ENCODE assay signal across 8 cellular contexts in the genomic region with DNA sequence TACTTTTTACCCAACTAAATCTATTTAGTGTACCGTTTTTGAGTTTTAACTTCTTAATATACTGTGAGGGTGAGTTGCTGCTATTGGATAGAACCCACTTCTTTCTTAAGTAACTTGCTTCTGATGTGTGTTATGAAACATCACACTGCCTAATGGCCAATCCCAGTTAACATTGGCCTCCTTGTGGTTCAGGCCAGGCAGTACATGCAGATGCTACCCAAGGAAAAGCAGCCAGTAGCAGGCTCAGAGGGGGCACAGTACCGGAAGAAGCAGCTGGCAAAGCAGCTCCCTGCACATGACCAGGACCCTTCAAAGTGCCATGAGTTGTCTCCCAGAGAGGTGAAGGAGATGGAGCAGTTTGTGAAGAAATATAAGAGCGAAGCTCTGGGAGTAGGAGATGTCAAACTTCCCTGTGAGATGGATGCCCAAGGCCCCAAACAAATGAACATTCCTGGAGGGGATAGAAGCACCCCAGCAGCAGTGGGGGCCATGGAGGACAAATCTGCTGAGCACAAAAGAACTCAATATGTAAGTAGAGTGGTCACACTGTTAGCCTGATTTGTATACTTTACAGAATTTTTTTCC. TPM values are rescaled to one million over a fixed set of nuclear protein-coding genes. Genes with fewer than 3 reads are reported as not detected.
DNase-seq lines count a peak whose midpoint lies in the region; ATAC-seq and TF ChIP-seq lines count a peak whose summit lies in the region.

No MANE protein-coding gene starts in this region.

- no peaks in the 10 kb centered on the region for H3K27me3 ChIP-seq in breast epithelium

- CTCF ChIA-PET in MCF 10A (lab: Yijun Ruan, JAX): interaction anchor here (0.5 to 3.1 kb wide), 14 partner anchors 8 to 568 kb away, joined by 3 to 9 read pairs (median 4); partner anchors contain the start of gene TES

- TF ChIP-seq POLR2A in breast epithelium (IDR thresholded peaks at IDR 0.05): no peak

- H3K9me3 Mint-ChIP-seq in MCF 10A (ENCODE audit: unreplicated experiment): peaks cover 13% of the 10 kb centered on the region
- H3K9me3 Mint-ChIP-seq in activated T-helper 2 cell treated with anti-CD3 and anti-CD28 coated beads, Interferon-gamma antibody, Interleukin-2, Interleukin-4, amounts not matched to agents 10 μg/mL and 5 μg/mL and 100 μg/mL, durations not matched to agents 14 hours and 24 hours and 36 hours: peaks cover 6% of the 10 kb centered on the region

- BruUV-seq in MCF 10A (replicated peaks; lab: Mats Ljungman, UMichigan): no TSS peak

- peaks cover 24% of the 10 kb centered on the region for H3K4me1 Mint-ChIP-seq in MCF 10A (ENCODE audit: insufficient read depth, unreplicated experiment)
- peaks cover 6% of the 10 kb centered on the region for H3K4me1 Mint-ChIP-seq in activated T-helper 2 cell treated with anti-CD3 and anti-CD28 coated beads, Interferon-gamma antibody, Interleukin-2, Interleukin-4, amounts not matched to agents 10 μg/mL and 5 μg/mL and 100 μg/mL, durations not matched to agents 14 hours and 24 hours and 36 hours (ENCODE audit: low read depth)

- POLR2A ChIA-PET in MCF 10A (lab: Yijun Ruan, JAX): interaction anchor here (0.6 to 1.7 kb wide), 6 partner anchors 9 to 342 kb away, joined by 3 read pairs; partner anchors contain the start of gene TES

- H3K27me3 Mint-ChIP-seq in MCF 10A (ENCODE audit: insufficient read depth, unreplicated experiment): no peaks in the 10 kb centered on the region
- H3K27me3 Mint-ChIP-seq in activated T-helper 2 cell treated with anti-CD3 and anti-CD28 coated beads, Interferon-gamma antibody, Interleukin-2, Interleukin-4, amounts not matched to agents 10 μg/mL and 5 μg/mL and 100 μg/mL, durations not matched to agents 14 hours and 24 hours and 36 hours (ENCODE audit: low read depth): no peaks in the 10 kb centered on the region

- peaks cover 77% of the 10 kb centered on the region for H3K36me3 Mint-ChIP-seq in MCF 10A (ENCODE audit: insufficient read depth, unreplicated experiment)
- peaks cover 75% of the 10 kb centered on the region for H3K36me3 Mint-ChIP-seq in activated T-helper 2 cell treated with anti-CD3 and anti-CD28 coated beads, Interferon-gamma antibody, Interleukin-2, Interleukin-4, amounts not matched to agents 10 μg/mL and 5 μg/mL and 100 μg/mL, durations not matched to agents 14 hours and 24 hours and 36 hours (ENCODE audit: low read depth)

- H3K4me3 Mint-ChIP-seq in MCF 10A (ENCODE audit: unreplicated experiment): no peak overlapping the region
- H3K4me3 Mint-ChIP-seq in activated T-helper 2 cell treated with anti-CD3 and anti-CD28 coated beads, Interferon-gamma antibody, Interleukin-2, Interleukin-4, amounts not matched to agents 10 μg/mL and 5 μg/mL and 100 μg/mL, durations not matched to agents 14 hours and 24 hours and 36 hours (ENCODE audit: low read depth): no peak overlapping the region

- no peaks in the 10 kb centered on the region for H3K9me3 ChIP-seq in breast epithelium

- no peaks in the 10 kb centered on the region for H3K4me1 ChIP-seq in breast epithelium

- ATAC-seq in HG03442 (IDR thresholded peaks at IDR 0.05; ENCODE audit: unreplicated experiment): peak; percentile 64
- ATAC-seq in left colon: peak; percentile 69

- H3K4me3 ChIP-seq in breast epithelium: no peak overlapping the region

- intact Hi-C loops in MCF 10A (cut with micrococcal nuclease): loop anchor here (5.0 kb wide), 1 partner anchor 78 kb away; no protein-coding TSS in a partner anchor
- intact Hi-C loops in breast epithelium (cut with DNase I; ENCODE audit: low total_unique reads): no loop called here
- intact Hi-C loops in activated T-helper 2 cell treated with anti-CD3 and anti-CD28 coated beads, Interferon-gamma antibody, Interleukin-2, Interleukin-4, amounts not matched to agents 10 μg/mL and 5 μg/mL and 100 μg/mL, durations not matched to agents 14 hours and 24 hours and 36 hours (cut with micrococcal nuclease): no loop called here
- intact Hi-C loops in left colon (cut with DNase I, micrococcal nuclease): loop anchor here in 1 of 2 donors (5.0 kb wide), 1 partner anchor 557 kb away; no protein-coding TSS in a partner anchor

- H3K27ac Mint-ChIP-seq in MCF 10A (ENCODE audit: low read depth, unreplicated experiment): peak overlapping the region; percentile 22
- peak overlapping the region; percentile 45 for H3K27ac Mint-ChIP-seq in activated T-helper 2 cell treated with anti-CD3 and anti-CD28 coated beads, Interferon-gamma antibody, Interleukin-2, Interleukin-4, amounts not matched to agents 10 μg/mL and 5 μg/mL and 100 μg/mL, durations not matched to agents 14 hours and 24 hours and 36 hours

- DNase-seq in MCF 10A (ENCODE audit: unreplicated experiment) (peak; percentile 52), breast epithelium (ENCODE audit: low spot score in 2 of 2) (no peak), left colon (no peak), NCI-H510A (lab: John Stamatoyannopoulos, UW) (no peak), NCI-H2227 treated with DMSO at 0.1 percent for 48 hours (lab: John Stamatoyannopoulos, UW) (no peak), amniotic stem cell (lab: John Stamatoyannopoulos, UW) (no peak)
- DNase-seq in activated T-helper 2 cell treated with anti-CD3 and anti-CD28 coated beads, Interferon-gamma antibody, Interleukin-2, Interleukin-4, amounts not matched to agents 10 μg/mL and 5 μg/mL and 100 μg/mL, durations not matched to agents 14 hours and 24 hours and 36 hours (ENCODE audit: low spot score): no peak

- no peak overlapping the region for H3K27ac ChIP-seq in breast epithelium

- no peaks in the 10 kb centered on the region for H3K36me3 ChIP-seq in breast epithelium

- TF ChIP-seq CTCF in MCF 10A (IDR thresholded peaks at IDR 0.05; ENCODE audit: unreplicated experiment): peak; percentile 33
- TF ChIP-seq CTCF in breast epithelium (IDR thresholded peaks at IDR 0.05): peak in 1 of 3 donors; percentile 10

RNA-seq across cellular contexts. Expression of gene TES, which starts 39.7 kb away (rescaled TPM):
- total RNA-seq in MCF 10A (2022) (150 and 162 TPM in 2 replicates), breast epithelium (100 to 1,000 TPM in 1 of 3 donors, 10 to 100 TPM in 2; 29.0 to 146 (median 88.5) TPM), left colon (100 to 1,000 TPM in 1 of 2 donors, 10 to 100 TPM in 1; 72.8 to 119 TPM)
- total RNA-seq in activated T-helper 2 cell treated with anti-CD3 and anti-CD28 coated beads, Interferon-gamma antibody, Interleukin-2, Interleukin-4, amounts not matched to agents 10 μg/mL and 5 μg/mL and 100 μg/mL, durations not matched to agents 14 hours and 24 hours and 36 hours: 44.3 and 46.3 TPM in 2 replicates
